In the genomic region with DNA sequence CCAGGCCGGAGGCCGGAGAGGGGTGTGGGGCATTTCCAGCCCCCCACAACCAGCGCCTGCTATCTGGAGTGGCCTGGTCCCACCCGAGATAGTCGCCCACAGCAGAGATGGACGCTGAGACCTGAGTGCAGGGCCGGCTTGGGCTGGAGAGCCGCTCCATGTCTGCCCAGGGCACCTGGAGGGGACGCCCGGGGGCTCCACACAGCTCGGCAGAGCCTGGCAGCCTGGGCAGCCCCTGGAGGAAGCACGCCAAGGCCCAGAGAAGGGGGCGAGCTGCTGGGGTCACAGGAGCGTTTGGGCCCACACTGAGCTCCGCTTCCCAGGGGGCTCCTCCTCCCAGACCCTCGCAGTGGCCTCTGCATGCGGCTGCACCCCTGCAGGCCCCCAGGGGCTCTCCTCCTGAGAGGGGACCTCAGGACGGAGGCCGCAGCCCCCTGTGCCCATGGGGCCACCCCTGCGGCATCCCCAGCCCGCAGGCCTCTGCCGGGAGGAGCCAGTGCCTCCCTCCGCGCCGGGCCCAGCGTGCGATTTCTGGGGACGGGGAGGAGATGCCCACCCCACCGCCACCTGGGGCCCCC, we compare ENCODE assay signal across 18 cellular contexts. TPM values are rescaled to one million over a fixed set of nuclear protein-coding genes. Genes with fewer than 3 reads are reported as not detected.
DNase-seq lines count a peak whose midpoint lies in the region; ATAC-seq and TF ChIP-seq lines count a peak whose summit lies in the region.
"Had no signal": no experiment of that assay in that cellular context is flagged by ENCODE, and none has a peak within 500 bp of the region (broad histone marks: within the 10 kb centered on the region; RNA-seq: fewer than 3 reads in every experiment).

No MANE protein-coding gene starts in this region.

- no peaks in the 10 kb centered on the region for H3K79me2 ChIP-seq in trophoblast cell (ENCODE audit: control insufficient read depth, insufficient read depth, low read length, poor library complexity)

- no peaks in the 10 kb centered on the region for H3K9me3 Mint-ChIP-seq in stimulated activated naive CD8-positive, alpha-beta T cell treated with anti-CD3 and anti-CD28 coated beads, Interleukin-15, amount 100 ng/mL, for 72 hours
- H3K9me3 Mint-ChIP-seq: activated CD4-positive, alpha-beta memory T cell treated with anti-CD3 and anti-CD28 coated beads for 36 hours; mesothelial cell of epicardium; natural killer cell; WTC11 had no signal

- no peak overlapping the region for H2BK120ac ChIP-seq in trophoblast cell (ENCODE audit: insufficient read depth, low read length, poor library complexity)

- H3K27me3 ChIP-seq in trophoblast cell (ENCODE audit: insufficient read depth, low read length) (no peaks in the 10 kb centered on the region), vagina (no peaks in the 10 kb centered on the region)

- H2BK5ac ChIP-seq in trophoblast cell (ENCODE audit: low read depth, low read length, poor library complexity): no peak overlapping the region

- H3K79me1 ChIP-seq in trophoblast cell (ENCODE audit: low read length): peaks cover 13% of the 10 kb centered on the region

- H4K12ac ChIP-seq in trophoblast cell (ENCODE audit: low read depth, low read length): no peak overlapping the region

- peaks cover 5 to 11% of the 10 kb centered on the region in 2 experiments for H3K4me1 ChIP-seq in trophoblast cell (ENCODE audit: control insufficient read depth in 1 of 2, insufficient read depth in 2 of 2, low read length in 2 of 2)
- H3K4me1 ChIP-seq in vagina: peaks cover 81% of the 10 kb centered on the region

- intact Hi-C loops in vagina (cut with DNase I): no loop called here

- no peaks in the 10 kb centered on the region for H3K36me3 ChIP-seq in trophoblast cell (ENCODE audit: control insufficient read depth in 1 of 2, insufficient read depth in 2 of 2, low read length in 2 of 2)
- no peaks in the 10 kb centered on the region for H3K36me3 ChIP-seq in vagina

- no peak overlapping the region for H3K23ac ChIP-seq in trophoblast cell (ENCODE audit: low read length)

- H3K9me3 ChIP-seq in trophoblast cell (ENCODE audit: insufficient read depth, low read depth, low read length): no peaks in the 10 kb centered on the region
- H3K9me3 ChIP-seq in vagina: no peaks in the 10 kb centered on the region
- H3K9me3 ChIP-seq: SK-N-SH had no signal

- no peak for TF ChIP-seq POLR2A in vagina (IDR thresholded peaks at IDR 0.05)

- H3K18ac ChIP-seq in trophoblast cell (ENCODE audit: low read length): no peak overlapping the region

- no peak overlapping the region for H3K4ac ChIP-seq in trophoblast cell (ENCODE audit: low read depth, low read length)

- no peak overlapping the region for H3K4me2 ChIP-seq in trophoblast cell (ENCODE audit: low read length)
- H3K4me2 ChIP-seq: SK-N-SH had no signal

- peaks cover 22% of the 10 kb centered on the region for H3K27me3 Mint-ChIP-seq in stimulated activated naive CD8-positive, alpha-beta T cell treated with anti-CD3 and anti-CD28 coated beads, Interleukin-15, amount 100 ng/mL, for 72 hours

- H3K9ac ChIP-seq in trophoblast cell (ENCODE audit: low read length): no peak overlapping the region
- H3K9ac ChIP-seq: SK-N-SH had no signal

- H4K8ac ChIP-seq in trophoblast cell (ENCODE audit: low read depth, low read length): no peak overlapping the region

- peaks cover 26% of the 10 kb centered on the region for H3K4me1 Mint-ChIP-seq in stimulated activated naive CD8-positive, alpha-beta T cell treated with anti-CD3 and anti-CD28 coated beads, Interleukin-15, amount 100 ng/mL, for 72 hours

- H3K27ac ChIP-seq in epithelial cell of prostate (peak overlapping the region; percentile 99), trophoblast cell (ENCODE audit: low read depth, low read length) (no peak overlapping the region), vagina (peak overlapping the region; percentile 8)

- no peak for TF ChIP-seq CTCF in vagina (IDR thresholded peaks at IDR 0.05)

- no peak overlapping the region for H3K4me3 Mint-ChIP-seq in stimulated activated naive CD8-positive, alpha-beta T cell treated with anti-CD3 and anti-CD28 coated beads, Interleukin-15, amount 100 ng/mL, for 72 hours
- H3K4me3 Mint-ChIP-seq: activated CD4-positive, alpha-beta memory T cell treated with anti-CD3 and anti-CD28 coated beads for 36 hours; mesothelial cell of epicardium; WTC11 had no signal

- H2AK5ac ChIP-seq in trophoblast cell (ENCODE audit: low read length): no peak overlapping the region

- no peak overlapping the region for H2AFZ ChIP-seq in trophoblast cell (ENCODE audit: insufficient read depth, low read length, poor library complexity)

- no CpG with 5 or more reads among the region's 29 CpGs for WGBS in trophoblast cell (ENCODE audit: extremely low coverage, insufficient coverage, insufficient read length)

- no peak overlapping the region for H3K4me3 ChIP-seq in trophoblast cell (ENCODE audit: low read depth, low read length)
- H3K4me3 ChIP-seq in vagina: no peak overlapping the region

- ATAC-seq in stimulated activated naive CD8-positive, alpha-beta T cell treated with anti-CD3 and anti-CD28 coated beads, Interleukin-15, amount 100 ng/mL, for 72 hours: peak; percentile 15
- no peak for ATAC-seq in stimulated activated naive CD8-positive, alpha-beta T cell treated with anti-CD3 and anti-CD28 coated beads, Interleukin-15, Interleukin-2, amounts not matched to agents 100 U/mL and 50 U/mL, for 24 hours
- no peak for ATAC-seq in GM18867 (IDR thresholded peaks at IDR 0.05; ENCODE audit: unreplicated experiment)
- ATAC-seq: WTC11 had no signal

- DNase-seq in stimulated activated naive CD8-positive, alpha-beta T cell treated with anti-CD3 and anti-CD28 coated beads, Interleukin-15, amount 100 ng/mL, for 72 hours: no peak
- DNase-seq in stimulated activated naive CD8-positive, alpha-beta T cell treated with anti-CD3 and anti-CD28 coated beads, Interleukin-15, Interleukin-2, amounts not matched to agents 100 U/mL and 50 U/mL, for 24 hours: no peak
- DNase-seq in epithelial cell of prostate (ENCODE audit: low read depth, low spot score): no peak
- DNase-seq in trophoblast cell: no peak
- DNase-seq in vagina (ENCODE audit: extremely low spot score in 2 of 2): no peak
- DNase-seq in NCI-H226: no peak
- DNase-seq in HuH-7 (ENCODE audit: low spot score): no peak
- DNase-seq: activated CD4-positive, alpha-beta memory T cell treated with anti-CD3 and anti-CD28 coated beads for 36 hours; activated naive CD4-positive, alpha-beta T cell treated with Interleukin-2 at 50 U/mL for 16 hours; activated T-cell treated with anti-CD3 and anti-CD28 coated beads for 4 hours; kidney; NCI-H1694; SK-N-SH; stimulated activated CD4-positive, alpha-beta T cell treated with anti-CD3 and anti-CD28 coated beads, Interleukin-2, amount 100 ng/mL, for 48 hours had no signal

- no peak overlapping the region for H2BK12ac ChIP-seq in trophoblast cell (ENCODE audit: low read length)

- no peak overlapping the region for H3K27ac Mint-ChIP-seq in stimulated activated naive CD8-positive, alpha-beta T cell treated with anti-CD3 and anti-CD28 coated beads, Interleukin-15, amount 100 ng/mL, for 72 hours
- H3K27ac Mint-ChIP-seq: activated CD4-positive, alpha-beta memory T cell treated with anti-CD3 and anti-CD28 coated beads for 36 hours; WTC11 had no signal

- peak overlapping the region; percentile 61 for H4K91ac ChIP-seq in trophoblast cell (ENCODE audit: low read depth, low read length)

- no peak overlapping the region for H3K14ac ChIP-seq in trophoblast cell (ENCODE audit: low read length)

RNA-seq across cellular contexts. Expression of gene EGFL7, which starts 42.2 kb away (rescaled TPM):
- 29.6 and 29.9 TPM in 2 replicates for polyA plus RNA-seq in trophoblast cell (2013)
- total RNA-seq in vagina: 272 TPM
